ENCODE assay signal across 8 cellular contexts in genomic region chr5:16791036-16791705, GRCh38.
A peak's percentile ranks its signal among the peaks of the same experiment; 100 is the strongest.
DNase-seq lines count a peak whose midpoint lies in the region; ATAC-seq, FAIRE-seq and TF ChIP-seq lines count a peak whose summit lies in the region.

No MANE protein-coding gene starts in this region.

- H3K4ac ChIP-seq in H1 (replicated peaks; ENCODE audit: insufficient read length, low read depth, low read length), result no peak overlapping the region

- no peak overlapping the region for H3K56ac ChIP-seq in H1 (replicated peaks; ENCODE audit: insufficient read length, low read depth, low read length)

- H3K79me1 ChIP-seq in H1 (ENCODE audit: low read depth, low read length), result no peaks in the 10 kb centered on the region; the same call in 1 of the 2 replicates

- peaks cover 0 to 7% of the 10 kb centered on the region in 2 experiments; a peak in 1 of 4 replicates for H3K79me2 ChIP-seq in H1 (ENCODE audit: control insufficient read depth in 1 of 2, insufficient read depth in 2 of 2, low read length in 2 of 2)

- TF ChIP-seq CTCF in CD14-positive monocyte (IDR thresholded peaks at IDR 0.05) (peak; percentile 77), Panc1 (IDR thresholded peaks at IDR 0.05) (peak; percentile 67; the same call in 1 of the 2 replicates), H1 (IDR thresholded peaks at IDR 0.05; ENCODE audit: control extremely low read depth in 1 of 3, insufficient read depth in 1 of 3, low read depth in 1 of 3, low read length in 3 of 3) (peak in 2 of 3 experiments; percentile 55 to 56; a peak in 3 of 4 replicates), mucosa of descending colon (IDR thresholded peaks at IDR 0.05) (peak; percentile 12)

- H3K23ac ChIP-seq in H1 (ENCODE audit: insufficient read length), result no peak overlapping the region

- H4K91ac ChIP-seq in H1 (replicated peaks; ENCODE audit: insufficient read length, low read length), result no peak overlapping the region

- no peak overlapping the region for H3K27ac Mint-ChIP-seq in CD14-positive monocyte

- H4K20me1 ChIP-seq in H1 (replicated peaks in 1 of 2; ENCODE audit: control insufficient read depth in 1 of 2, insufficient read depth in 2 of 2, low read length in 2 of 2), result no peaks in the 10 kb centered on the region

- H4K8ac ChIP-seq in H1 (ENCODE audit: extremely low read depth, insufficient read depth, low read length), result no peak overlapping the region

- no peak overlapping the region for H2AFZ ChIP-seq in H1 (ENCODE audit: low read length)

- TF ChIP-seq RAD21 in H1 (IDR thresholded peaks at IDR 0.05 in 1 of 2, conservative IDR thresholded peaks at IDR 0.05 in 1 of 2; ENCODE audit: low read depth in 2 of 2, low read length in 2 of 2), result peak; percentile 80 to 81

- ATAC-seq in GM19035 (IDR thresholded peaks at IDR 0.05; ENCODE audit: unreplicated experiment) (peak; percentile 64), Panc1 (peak; percentile 73), mucosa of descending colon (peak; percentile 66), GM19463 (IDR thresholded peaks at IDR 0.05; ENCODE audit: unreplicated experiment) (no peak), GM18858 (IDR thresholded peaks at IDR 0.05; ENCODE audit: unreplicated experiment) (no peak)

- H2BK120ac ChIP-seq in H1 (replicated peaks; ENCODE audit: low read depth, low read length), result no peak overlapping the region

- H3K23me2 ChIP-seq in H1 (ENCODE audit: low read depth, low read length), result no peaks in the 10 kb centered on the region; the same call in 1 of the 2 replicates

- FAIRE-seq in H1 (lab: Jason Lieb, UNC), result no peak

- peak overlapping the region in 1 of 2 donors; percentile 60 for H3K4me3 Mint-ChIP-seq in CD14-positive monocyte

- no peaks in the 10 kb centered on the region for H3K36me3 Mint-ChIP-seq in CD14-positive monocyte

- intact Hi-C loops in CD14-positive monocyte (cut with micrococcal nuclease), result loop anchor here (2.0 to 10.0 kb wide), 4 partner anchors 144 to 411 kb away; partner anchors contain the start of gene MYO10 (in 1 of the 2)
- intact Hi-C loops in Panc1 (cut with micrococcal nuclease; ENCODE audit: unreplicated experiment), result loop anchor here (1.0 to 5.0 kb wide), 2 partner anchors 141 to 398 kb away; no protein-coding TSS in a partner anchor
- intact Hi-C loops in mucosa of descending colon (cut with DNase I, micrococcal nuclease), result loop anchor here (5.0 kb wide), 2 partner anchors 396 to 401 kb away; no protein-coding TSS in a partner anchor

- no peak overlapping the region for H2BK20ac ChIP-seq in H1 (ENCODE audit: low read length)

- H3K18ac ChIP-seq in H1 (ENCODE audit: extremely low read depth, low read length), result no peak overlapping the region

- peaks cover 8% of the 10 kb centered on the region for H3K4me1 Mint-ChIP-seq in CD14-positive monocyte

- H2BK5ac ChIP-seq in H1 (ENCODE audit: low read depth, low read length), result no peak overlapping the region

- BruUV-seq in Panc1 (replicated peaks; lab: Mats Ljungman, UMichigan), result no TSS peak

- 68% methylated on average over 6 of the region's 6 CpGs; no CpG with 5 or more reads in 1 of the 2 experiments for WGBS in H1 (ENCODE audit: extremely low coverage in 1 of 2, insufficient coverage in 1 of 2, insufficient read length in 1 of 2, insufficient replicate concordance in 2 of 2, low coverage in 1 of 2, low lambda C conversion rate in 2 of 2, missing lambda C conversion rate in 1 of 2), 2 experiments

- TF ChIP-seq EP300 in H1 (IDR thresholded peaks at IDR 0.05; ENCODE audit: borderline replicate concordance in 1 of 2, low read depth in 2 of 2, low read length in 2 of 2), result no peak

- H3K4me1 ChIP-seq in Panc1 (ENCODE audit: control insufficient read depth, insufficient read depth, low read length) (peaks cover 13% of the 10 kb centered on the region), H1 (replicated peaks in 1 of 4; ENCODE audit: control insufficient read depth in 3 of 4, insufficient read depth in 4 of 4, low read length in 3 of 4) (peaks cover 0 to 2% (median 0%) of the 10 kb centered on the region in 4 experiments; a peak in 2 of 7 replicates), mucosa of descending colon (ENCODE audit: low read depth) (peaks cover 2% of the 10 kb centered on the region)

- H2AK5ac ChIP-seq in H1 (ENCODE audit: low read depth, low read length), result no peak overlapping the region

- H3K9me3 Mint-ChIP-seq in CD14-positive monocyte, result no peaks in the 10 kb centered on the region

- no peak overlapping the region for H2BK15ac ChIP-seq in H1 (ENCODE audit: low read length)

- POLR2A ChIA-PET in Panc1 (lab: Charles Lee), result no interaction called here
- POLR2A ChIA-PET in H1 (lab: Charles Lee; ENCODE audit: partially characterized antibody), result no interaction called here

- no peaks in the 10 kb centered on the region for H3K9me3 ChIP-seq in Panc1 (ENCODE audit: control insufficient read depth, insufficient read depth, low read depth, low read length)
- H3K9me3 ChIP-seq in H1 (ENCODE audit: insufficient read depth in 2 of 2, low read depth in 1 of 2, low read length in 1 of 2), result no peaks in the 10 kb centered on the region
- H3K9me3 ChIP-seq in mucosa of descending colon, result no peaks in the 10 kb centered on the region

- no peak for TF ChIP-seq POLR2A in H1 (IDR thresholded peaks at IDR 0.05; ENCODE audit: control extremely low read depth in 1 of 2, low read depth in 2 of 2, low read length in 2 of 2)

- H3K27ac ChIP-seq in Panc1 (ENCODE audit: low read length) (peak overlapping the region; percentile 20), H1 (ENCODE audit: low read depth, low read length) (no peak overlapping the region)

- no peak overlapping the region for H3K4me3 ChIP-seq in Panc1 (ENCODE audit: low read depth in 2 of 2, low read length in 2 of 2)
- no peak overlapping the region for H3K4me3 ChIP-seq in H1 (ENCODE audit: extremely low read depth in 1 of 4, insufficient read depth in 2 of 4, low read depth in 3 of 4, low read length in 4 of 4)
- H3K4me3 ChIP-seq in mucosa of descending colon, result no peak overlapping the region

- no peak overlapping the region for H3K4me2 ChIP-seq in H1 (ENCODE audit: insufficient read depth in 1 of 2, low read depth in 2 of 2, low read length in 2 of 2)

- peaks cover 2 to 4% (median 3%) of the 10 kb centered on the region in 3 donors for H3K27me3 Mint-ChIP-seq in CD14-positive monocyte (ENCODE audit: low read depth in 3 of 3)

- no peaks in the 10 kb centered on the region; the same call in 1 of the 2 replicates for H3K36me3 ChIP-seq in Panc1 (ENCODE audit: control insufficient read depth, insufficient read depth, low read length)
- H3K36me3 ChIP-seq in H1 (ENCODE audit: control insufficient read depth in 2 of 4, insufficient read depth in 4 of 4, low read length in 3 of 4), result no peaks in the 10 kb centered on the region
- no peaks in the 10 kb centered on the region for H3K36me3 ChIP-seq in mucosa of descending colon (ENCODE audit: low read depth)

- no peak overlapping the region for H3K14ac ChIP-seq in H1 (ENCODE audit: insufficient read length)

- DNase-seq in CD14-positive monocyte (ENCODE audit: low spot score) (no peak), M059J (ENCODE audit: low read depth) (peak; percentile 62), Panc1 (ENCODE audit: low read depth, low spot score) (peak; percentile 62), H1 (ENCODE audit: low read depth in 1 of 2, low spot score in 2 of 2) (no peak), mucosa of descending colon (peak in 1 of 3 donors; percentile 72)

- H4K5ac ChIP-seq in H1 (ENCODE audit: insufficient read length, low read depth, low read length), result no peak overlapping the region

- CTCF ChIA-PET in Panc1 (lab: Charles Lee), result interaction anchor here (0.6 to 1.2 kb wide), 4 partner anchors 397 to 411 kb away, joined by 3 to 6 read pairs (median 4); no protein-coding TSS in a partner anchor
- CTCF ChIA-PET in H1 (lab: Charles Lee; ENCODE audit: partially characterized antibody), result interaction anchor here (0.7 to 4.5 kb wide), 36 partner anchors 9 to 992 kb away, joined by 3 to 60 read pairs (median 3); no protein-coding TSS in a partner anchor

- no peak overlapping the region for H2BK12ac ChIP-seq in H1 (ENCODE audit: low read depth, low read length)

- in situ Hi-C loops in Panc1 (cut with HindIII; ENCODE audit: low pct_unique_long_range_greater_than_20kb, low sequenced_read_pairs), result no loop called here

- no peak overlapping the region for H3K9ac ChIP-seq in H1 (replicated peaks in 1 of 4; ENCODE audit: extremely low read depth in 1 of 4, low read depth in 3 of 4, low read length in 3 of 4)

- no peaks in the 10 kb centered on the region for H3K27me3 ChIP-seq in Panc1 (ENCODE audit: control insufficient read depth, insufficient read depth, low read length)
- H3K27me3 ChIP-seq in H1 (replicated peaks in 1 of 4; ENCODE audit: control insufficient read depth in 3 of 4, extremely low read depth in 1 of 4, insufficient read depth in 3 of 4, low read length in 3 of 4), result no peaks in the 10 kb centered on the region

TF ChIP-seq in H1, 55 proteins besides CTCF, POLR2A, EP300 and RAD21:
- TF ChIP-seq RBBP5 (IDR thresholded peaks at IDR 0.05; ENCODE audit: borderline replicate concordance, low read depth, low read length), result no peak
- TF ChIP-seq BCL11A (IDR thresholded peaks at IDR 0.05; ENCODE audit: low read depth in 2 of 2, low read length in 2 of 2), result no peak
- TF ChIP-seq EGR1 (IDR thresholded peaks at IDR 0.05; ENCODE audit: borderline replicate concordance, low read depth, low read length), result no peak
- no peak for TF ChIP-seq CEBPB (IDR thresholded peaks at IDR 0.05; ENCODE audit: low read depth, low read length)
- TF ChIP-seq NANOG (IDR thresholded peaks at IDR 0.05; ENCODE audit: insufficient read depth, low read depth, low read length, poor library complexity, severe bottlenecking), result no peak

Comparison
In these comparisons a context has a peak if more than half of its experiments do, and no peak if none do; other contexts are left out.
1. DNase-seq: peak in M059J (single experiment) and Panc1 (single experiment); none in CD14-positive monocyte (single experiment) and H1 (0 of 2).
2. CTCF ChIP-seq: peak in every context shown above with its lines; median percentile 77 in CD14-positive monocyte; 67 in Panc1; 56 in H1; 12 in mucosa of descending colon.
3. ATAC-seq: peak in GM19035 (single experiment), Panc1 (single experiment) and mucosa of descending colon (single experiment); none in GM19463 (single experiment) and GM18858 (single experiment).